Comparison of ENCODE assay signal across 22 cellular contexts in the genomic region with DNA sequence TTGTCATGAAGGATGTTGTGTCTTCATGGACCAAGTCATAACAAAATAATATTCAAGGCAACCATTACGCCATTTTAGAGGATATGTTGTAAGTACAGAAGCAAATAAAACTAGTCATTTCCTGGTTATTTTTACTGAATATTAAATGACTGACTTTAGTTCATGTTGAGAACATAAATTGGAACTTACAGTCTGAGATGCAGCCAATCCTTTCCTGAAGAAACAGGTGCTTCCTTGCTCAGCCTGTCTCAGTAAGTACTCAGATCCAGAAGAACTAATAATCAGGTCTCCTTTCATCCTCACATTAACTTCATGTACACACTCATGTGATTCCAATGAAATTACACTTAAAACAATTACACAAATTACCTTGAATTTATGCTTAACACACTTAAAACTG. TPM values are rescaled to one million over a fixed set of nuclear protein-coding genes. Genes with fewer than 3 reads are reported as not detected.
DNase-seq lines count a peak whose midpoint lies in the region; ATAC-seq, FAIRE-seq and TF ChIP-seq lines count a peak whose summit lies in the region.
"Had no signal": no experiment of that assay in that cellular context is flagged by ENCODE, and none has a peak within 500 bp of the region (broad histone marks: within the 10 kb centered on the region; RNA-seq: fewer than 3 reads in every experiment).

No MANE protein-coding gene starts in this region.

- H3K27me3 ChIP-seq in A673 (replicated peaks; ENCODE audit: insufficient read depth, low read depth, low read length, poor library complexity): no peaks in the 10 kb centered on the region
- H3K27me3 ChIP-seq in GM23338 (ENCODE audit: insufficient read depth): no peaks in the 10 kb centered on the region
- no peaks in the 10 kb centered on the region for H3K27me3 ChIP-seq in OCI-LY3 (ENCODE audit: low read depth, low read length)
- no peaks in the 10 kb centered on the region for H3K27me3 ChIP-seq in hepatocyte
- H3K27me3 ChIP-seq in HAP-1 (ENCODE audit: low read depth): 0 out of 2 replicates have a peak, but pooled peaks cover 3% of the 10 kb centered on the region

- H3K4me1 ChIP-seq in A673 (ENCODE audit: insufficient read depth, low read length, poor library complexity, severe bottlenecking): peaks cover 34% of the 10 kb centered on the region
- H3K4me1 ChIP-seq in GM23338 (ENCODE audit: insufficient read depth): peaks cover 22% of the 10 kb centered on the region
- peaks cover 41% of the 10 kb centered on the region for H3K4me1 ChIP-seq in OCI-LY3 (ENCODE audit: low read length)
- H3K4me1 ChIP-seq in hepatocyte (ENCODE audit: insufficient read depth): peaks cover 3% of the 10 kb centered on the region
- peaks cover 11% of the 10 kb centered on the region for H3K4me1 ChIP-seq in HAP-1

- H3K36me3 ChIP-seq in A673 (ENCODE audit: insufficient read depth, low read length, poor library complexity, severe bottlenecking): no peaks in the 10 kb centered on the region
- H3K36me3 ChIP-seq in GM23338 (ENCODE audit: insufficient read depth): no peaks in the 10 kb centered on the region
- no peaks in the 10 kb centered on the region for H3K36me3 ChIP-seq in OCI-LY3 (replicated peaks; ENCODE audit: low read depth, low read length)
- no peaks in the 10 kb centered on the region for H3K36me3 ChIP-seq in hepatocyte (replicated peaks; ENCODE audit: insufficient read depth, low read depth)
- no peaks in the 10 kb centered on the region for H3K36me3 ChIP-seq in HAP-1 (replicated peaks)

- H3K27ac Mint-ChIP-seq in GM23338: 0 out of 2 replicates have a peak overlapping the region, but pooled peaks have one; percentile 64
- H3K27ac Mint-ChIP-seq in naive thymus-derived CD8-positive, alpha-beta T cell: no peak overlapping the region
- H3K27ac Mint-ChIP-seq: T-cell had no signal

- TF ChIP-seq CTCF in A673 (conservative IDR thresholded peaks at IDR 0.05; ENCODE audit: low read depth, low read length): no peak
- TF ChIP-seq CTCF in GM23338 (conservative IDR thresholded peaks at IDR 0.05; ENCODE audit: low read depth in 2 of 2): no peak
- no peak for TF ChIP-seq CTCF in OCI-LY3 (IDR thresholded peaks at IDR 0.05; ENCODE audit: low read depth, low read length)
- TF ChIP-seq CTCF in hepatocyte (IDR thresholded peaks at IDR 0.05; ENCODE audit: poor library complexity): no peak

- H3K4me3 ChIP-seq in A673 (ENCODE audit: low read depth, low read length, poor library complexity, severe bottlenecking) (no peak overlapping the region), GM23338 (no peak overlapping the region), OCI-LY3 (ENCODE audit: low read length) (peak overlapping the region; percentile 40), hepatocyte (no peak overlapping the region), HAP-1 (no peak overlapping the region)

- H3K9me3 ChIP-seq in A673 (ENCODE audit: low read depth, low read length, poor library complexity, severe bottlenecking) (no peaks in the 10 kb centered on the region), OCI-LY3 (ENCODE audit: insufficient read depth, low read length) (no peaks in the 10 kb centered on the region), hepatocyte (ENCODE audit: low read depth) (no peaks in the 10 kb centered on the region), HAP-1 (no peaks in the 10 kb centered on the region)

- H3K4me3 Mint-ChIP-seq in GM23338: no peak overlapping the region
- H3K4me3 Mint-ChIP-seq in naive thymus-derived CD8-positive, alpha-beta T cell: no peak overlapping the region
- H3K4me3 Mint-ChIP-seq: T-cell had no signal

- H3K27ac ChIP-seq in A673 (ENCODE audit: low read depth, low read length, poor library complexity, severe bottlenecking): peak overlapping the region; percentile 25
- H3K27ac ChIP-seq in GM23338 (ENCODE audit: low read depth): no peak overlapping the region
- 0 out of 2 replicates have a peak overlapping the region, but pooled peaks have one; percentile 32 for H3K27ac ChIP-seq in OCI-LY3 (ENCODE audit: low read length)
- H3K27ac ChIP-seq in hepatocyte: peak overlapping the region; percentile 28
- H3K27ac ChIP-seq: C4-2B, RWPE1 had no signal

- no peaks in the 10 kb centered on the region for H3K9me2 ChIP-seq in GM23338 (ENCODE audit: insufficient read depth)
- no peaks in the 10 kb centered on the region for H3K9me2 ChIP-seq in hepatocyte (replicated peaks; ENCODE audit: insufficient read depth)

- WGBS in hepatocyte (ENCODE audit: low lambda C conversion rate, missing lambda C conversion rate): 88% methylated on average over 1 of the region's 1 CpG

- H2AFZ ChIP-seq in GM23338 (no peak overlapping the region), OCI-LY3 (ENCODE audit: low read depth, low read length) (no peak overlapping the region), hepatocyte (no peak overlapping the region)

- H3K9me3 Mint-ChIP-seq in GM23338: no peaks in the 10 kb centered on the region
- no peaks in the 10 kb centered on the region for H3K9me3 Mint-ChIP-seq in naive thymus-derived CD8-positive, alpha-beta T cell

- in situ Hi-C loops in HAP-1 (cut with MboI; ENCODE audit: low sequenced_read_pairs): no loop called here

- BruUV-seq in A673 (replicated peaks; lab: Mats Ljungman, UMichigan): no TSS peak

- H3K79me2 ChIP-seq in GM23338 (replicated peaks; ENCODE audit: insufficient read depth) (peaks cover 99% of the 10 kb centered on the region), OCI-LY3 (ENCODE audit: low read length) (no peaks in the 10 kb centered on the region), hepatocyte (peaks cover 71% of the 10 kb centered on the region)

- no peaks in the 10 kb centered on the region for H3F3A ChIP-seq in GM23338 (replicated peaks; ENCODE audit: low read depth)

- H3K27me3 Mint-ChIP-seq in GM23338 (ENCODE audit: insufficient read depth, low read depth, poor library complexity): no peaks in the 10 kb centered on the region
- no peaks in the 10 kb centered on the region for H3K27me3 Mint-ChIP-seq in naive thymus-derived CD8-positive, alpha-beta T cell
- H3K27me3 Mint-ChIP-seq: T-cell had no signal

- intact Hi-C loops in A673 (cut with micrococcal nuclease; ENCODE audit: unreplicated experiment): no loop called here

- POLR2A ChIA-PET in A673 (lab: Charles Lee; ENCODE audit: low non-redundant PET): no interaction called here
- POLR2A ChIA-PET in naive thymus-derived CD8-positive, alpha-beta T cell (lab: Charles Lee): no interaction called here

- no peaks in the 10 kb centered on the region; the same call in 2 of the 3 replicates for H3K36me3 Mint-ChIP-seq in GM23338 (ENCODE audit: low read depth)
- no peaks in the 10 kb centered on the region for H3K36me3 Mint-ChIP-seq in naive thymus-derived CD8-positive, alpha-beta T cell
- H3K36me3 Mint-ChIP-seq: T-cell had no signal

- H3K9ac ChIP-seq in OCI-LY3 (ENCODE audit: low read length): no peak overlapping the region

- H3K4me1 Mint-ChIP-seq in GM23338: peaks cover 14% of the 10 kb centered on the region; the same call in 2 of the 3 replicates
- H3K4me1 Mint-ChIP-seq in naive thymus-derived CD8-positive, alpha-beta T cell: peaks cover 2 to 8% (median 6%) of the 10 kb centered on the region in 4 donors

- H3K4me2 ChIP-seq in GM23338: no peak overlapping the region
- peak overlapping the region; percentile 64 for H3K4me2 ChIP-seq in OCI-LY3 (ENCODE audit: low read length)
- H3K4me2 ChIP-seq in hepatocyte: no peak overlapping the region

- DNase-seq in A673 (ENCODE audit: low spot score): no peak
- DNase-seq in GM23338 (ENCODE audit: low spot score): no peak
- DNase-seq in hepatocyte (ENCODE audit: low spot score): no peak
- no peak for DNase-seq in RCC 7860 (ENCODE audit: low spot score)
- no peak for DNase-seq in HAP-1 (ENCODE audit: low spot score in 2 of 2)
- no peak for DNase-seq in naive thymus-derived CD8-positive, alpha-beta T cell
- DNase-seq: AML-193, DND-41, KG1, NCI-H1092, NCI-H1436 treated with DMSO at 0.1 percent for 48 hours, NCI-H2029, NCI-H2171, NCI-H446, NCI-H526 treated with DMSO at 0.1 percent for 48 hours, OCI-M1, SIG-M5, T-cell had no signal

- FAIRE-seq in RCC 7860 (lab: Jason Lieb, UNC): no peak

- H4K20me1 ChIP-seq in GM23338 (replicated peaks; ENCODE audit: insufficient read depth) (no peaks in the 10 kb centered on the region), OCI-LY3 (ENCODE audit: insufficient read depth, low read length) (no peaks in the 10 kb centered on the region), hepatocyte (ENCODE audit: insufficient read depth, poor library complexity, severe bottlenecking) (no peaks in the 10 kb centered on the region)

- no peak for ATAC-seq in GM23338
- ATAC-seq in naive thymus-derived CD8-positive, alpha-beta T cell: no peak
- ATAC-seq: HCT116, T-cell had no signal

- CTCF ChIA-PET in A673 (lab: Charles Lee): no interaction called here

TF ChIP-seq in GM23338, 12 proteins besides CTCF, POLR2A, EP300 and RAD21 (continues in another document):
- TF ChIP-seq ZNF331 (CRISPR knock-in tag; IDR thresholded peaks at IDR 0.05; ENCODE audit: low read depth) (no peak), STAT1 (IDR thresholded peaks at IDR 0.05; ENCODE audit: unreplicated experiment) (no peak), NANOG (IDR thresholded peaks at IDR 0.05; ENCODE audit: borderline replicate concordance) (no peak), ZNF114 (CRISPR knock-in tag; IDR thresholded peaks at IDR 0.05) (no peak)

RNA-seq across cellular contexts. Expression of gene SEMA3A, which starts 12.3 kb away (rescaled TPM):
- total RNA-seq in A673 (2021) (22.8 and 26.9 TPM in 2 replicates), hepatocyte (64.6 and 72.3 TPM in 2 replicates)
- total RNA-seq in GM23338 (2014; rRNA removed; shearing (Covaris generic)): 46.4 and 54.5 TPM in 2 replicates
- polyA plus RNA-seq in GM23338 (2016; fragmentation: Nextera tagmentation; extraction: Ambion mirVana) (12.3 and 19.8 TPM in 2 replicates), hepatocyte (19.3 and 20.2 TPM in 2 replicates)
- under 1 TPM; 0.10 to 0.30 TPM for total RNA-seq in naive thymus-derived CD8-positive, alpha-beta T cell
- 1 to 10 TPM in 1 of 3 donors, under 1 TPM in 2; 0.14 to 2.7 (median 0.28) TPM for polyA plus RNA-seq in naive thymus-derived CD8-positive, alpha-beta T cell

Comparison
In these comparisons a context has a peak if more than half of its experiments do, and no peak if none do; other contexts are left out.
1. RNA of gene SEMA3A, which starts 12.3 kb away (total RNA-seq): 64.6 to 72.3 TPM in hepatocyte, 46.4 to 54.5 TPM in GM23338 and 22.8 to 26.9 TPM in A673; 0.10 to 0.30 TPM in naive thymus-derived CD8-positive, alpha-beta T cell; every median in the first group is over 10 times any median in the second.